Comparison of ENCODE assay signal across 26 cellular contexts in the genomic region with DNA sequence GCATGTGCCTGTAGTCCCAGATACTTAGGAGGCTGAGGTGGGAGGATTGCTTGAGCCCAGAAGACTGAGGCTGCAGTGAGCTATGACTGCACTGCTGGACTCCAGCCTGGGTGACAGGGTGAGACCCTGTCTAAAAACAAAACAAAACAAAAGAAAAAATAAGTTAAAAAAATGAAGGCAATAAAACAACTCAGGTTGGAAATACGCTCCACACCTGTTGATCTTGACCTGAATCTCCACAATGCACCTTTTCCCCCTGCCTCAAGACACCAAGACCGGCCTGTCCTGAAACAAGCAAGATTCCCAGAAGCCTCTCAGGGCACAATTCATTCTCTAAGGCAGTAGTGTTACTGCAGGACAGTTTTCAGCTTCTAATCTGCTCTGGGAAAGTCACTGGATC. TPM values are rescaled to one million over a fixed set of nuclear protein-coding genes. Genes with fewer than 3 reads are reported as not detected.
"Had no signal": no experiment of that assay in that cellular context is flagged by ENCODE, and none has a peak within 500 bp of the region (broad histone marks: within the 10 kb centered on the region; RNA-seq: fewer than 3 reads in every experiment).

No MANE protein-coding gene starts in this region.

- H3K27me3 ChIP-seq: Peyer's patch had no signal

- H3K27ac Mint-ChIP-seq: activated CD4-positive, alpha-beta memory T cell treated with anti-CD3 and anti-CD28 coated beads, Interleukin-2, amount 10 ng/mL, durations not matched to agents 7 days and 5 days; activated CD4-positive, alpha-beta T cell treated with anti-CD3 and anti-CD28 coated beads, Interleukin-2, amount 10 ng/mL, durations not matched to agents 7 days and 5 days; activated naive CD4-positive, alpha-beta T cell treated with anti-CD3 and anti-CD28 coated beads for 36 hours; activated naive CD8-positive, alpha-beta T cell; activated T-helper 17 cell treated with anti-CD3 and anti-CD28 coated beads, Interleukin-2, amount 50 U/mL, for 72 hours had no signal

- FAIRE-seq: astrocyte, TTC549 had no signal

- H3K36me3 Mint-ChIP-seq: activated naive CD8-positive, alpha-beta T cell had no signal

- ATAC-seq: activated T-helper 17 cell treated with anti-CD3 and anti-CD28 coated beads, Interleukin-2, amount 50 U/mL, for 72 hours had no signal

- H3K9me3 Mint-ChIP-seq: activated CD4-positive, alpha-beta memory T cell treated with anti-CD3 and anti-CD28 coated beads, Interleukin-2, amount 10 ng/mL, durations not matched to agents 7 days and 5 days; activated CD4-positive, alpha-beta T cell treated with anti-CD3 and anti-CD28 coated beads, Interleukin-2, amount 10 ng/mL, durations not matched to agents 7 days and 5 days; activated naive CD4-positive, alpha-beta T cell treated with anti-CD3 and anti-CD28 coated beads for 36 hours; activated T-helper 17 cell treated with anti-CD3 and anti-CD28 coated beads, Interleukin-2, amount 50 U/mL, for 72 hours; brain had no signal

- H3K4me1 ChIP-seq: Peyer's patch had no signal

- DNase-seq: activated CD4-positive, alpha-beta memory T cell treated with anti-CD3 and anti-CD28 coated beads, Interleukin-2, amount 10 ng/mL, durations not matched to agents 7 days and 5 days; activated CD4-positive, alpha-beta T cell treated with anti-CD3 and anti-CD28 coated beads, Interleukin-2, amount 10 ng/mL, durations not matched to agents 7 days and 5 days; activated CD4-positive, CD25-positive, alpha-beta regulatory T cell; activated gamma-delta T cell; activated naive CD4-positive, alpha-beta T cell treated with anti-CD3 and anti-CD28 coated beads for 36 hours; activated T-cell treated with anti-CD3 and anti-CD28 coated beads for 4 hours; activated T-cell treated with anti-CD3 and anti-CD28 coated beads, Interleukin-2, amount 50 U/mL, for 48 hours; amygdala; MM.1S; NCI-H1105; NCI-H1436; NCI-H187; NCI-H2081; NCI-H510A treated with DMSO at 0.1 percent for 48 hours; NCI-H69; NK-92 treated with Interleukin-12 subunit alpha and Interleukin-12 subunit beta, amount 100 ng/mL, for 24 hours; Peyer's patch; SHP77 treated with DMSO at 0.1 percent for 48 hours; T-helper 2 cell; T1000 had no signal

- H3K9me3 ChIP-seq: Peyer's patch had no signal

- H3K4me1 Mint-ChIP-seq: activated CD4-positive, alpha-beta memory T cell treated with anti-CD3 and anti-CD28 coated beads, Interleukin-2, amount 10 ng/mL, durations not matched to agents 7 days and 5 days; activated CD4-positive, alpha-beta T cell treated with anti-CD3 and anti-CD28 coated beads, Interleukin-2, amount 10 ng/mL, durations not matched to agents 7 days and 5 days; activated T-helper 17 cell treated with anti-CD3 and anti-CD28 coated beads, Interleukin-2, amount 50 U/mL, for 72 hours had no signal

- H3K27me3 Mint-ChIP-seq: activated naive CD8-positive, alpha-beta T cell; activated T-helper 17 cell treated with anti-CD3 and anti-CD28 coated beads, Interleukin-2, amount 50 U/mL, for 72 hours had no signal

- H3K4me3 Mint-ChIP-seq: activated CD4-positive, alpha-beta memory T cell treated with anti-CD3 and anti-CD28 coated beads, Interleukin-2, amount 10 ng/mL, durations not matched to agents 7 days and 5 days; activated CD4-positive, alpha-beta T cell treated with anti-CD3 and anti-CD28 coated beads, Interleukin-2, amount 10 ng/mL, durations not matched to agents 7 days and 5 days; activated naive CD4-positive, alpha-beta T cell treated with anti-CD3 and anti-CD28 coated beads for 36 hours; activated naive CD8-positive, alpha-beta T cell; activated T-helper 17 cell treated with anti-CD3 and anti-CD28 coated beads, Interleukin-2, amount 50 U/mL, for 72 hours; brain had no signal

- H3K4me3 ChIP-seq: Peyer's patch had no signal

RNA-seq across cellular contexts. Expression of gene CEBPE, which starts 20.8 kb away (rescaled TPM):
- total RNA-seq: activated T-helper 17 cell treated with anti-CD3 and anti-CD28 coated beads, Interleukin-2, amount 50 U/mL, for 72 hours; astrocyte; Peyer's patch had no signal

RNA-seq across cellular contexts. Expression of gene CIROP, which starts 35.1 kb away (rescaled TPM):
- total RNA-seq: activated CD4-positive, alpha-beta memory T cell treated with anti-CD3 and anti-CD28 coated beads, Interleukin-2, amount 10 ng/mL, durations not matched to agents 7 days and 5 days; activated CD4-positive, alpha-beta T cell treated with anti-CD3 and anti-CD28 coated beads, Interleukin-2, amount 10 ng/mL, durations not matched to agents 7 days and 5 days; activated CD8-positive, alpha-beta memory T cell treated with anti-CD3 and anti-CD28 coated beads for 36 hours; activated naive CD4-positive, alpha-beta T cell treated with anti-CD3 and anti-CD28 coated beads for 36 hours; activated T-helper 17 cell treated with anti-CD3 and anti-CD28 coated beads, Interleukin-2, amount 50 U/mL, for 72 hours; astrocyte; Peyer's patch had no signal
